ENCODE assay signal across 1 cellular context in the genomic region with DNA sequence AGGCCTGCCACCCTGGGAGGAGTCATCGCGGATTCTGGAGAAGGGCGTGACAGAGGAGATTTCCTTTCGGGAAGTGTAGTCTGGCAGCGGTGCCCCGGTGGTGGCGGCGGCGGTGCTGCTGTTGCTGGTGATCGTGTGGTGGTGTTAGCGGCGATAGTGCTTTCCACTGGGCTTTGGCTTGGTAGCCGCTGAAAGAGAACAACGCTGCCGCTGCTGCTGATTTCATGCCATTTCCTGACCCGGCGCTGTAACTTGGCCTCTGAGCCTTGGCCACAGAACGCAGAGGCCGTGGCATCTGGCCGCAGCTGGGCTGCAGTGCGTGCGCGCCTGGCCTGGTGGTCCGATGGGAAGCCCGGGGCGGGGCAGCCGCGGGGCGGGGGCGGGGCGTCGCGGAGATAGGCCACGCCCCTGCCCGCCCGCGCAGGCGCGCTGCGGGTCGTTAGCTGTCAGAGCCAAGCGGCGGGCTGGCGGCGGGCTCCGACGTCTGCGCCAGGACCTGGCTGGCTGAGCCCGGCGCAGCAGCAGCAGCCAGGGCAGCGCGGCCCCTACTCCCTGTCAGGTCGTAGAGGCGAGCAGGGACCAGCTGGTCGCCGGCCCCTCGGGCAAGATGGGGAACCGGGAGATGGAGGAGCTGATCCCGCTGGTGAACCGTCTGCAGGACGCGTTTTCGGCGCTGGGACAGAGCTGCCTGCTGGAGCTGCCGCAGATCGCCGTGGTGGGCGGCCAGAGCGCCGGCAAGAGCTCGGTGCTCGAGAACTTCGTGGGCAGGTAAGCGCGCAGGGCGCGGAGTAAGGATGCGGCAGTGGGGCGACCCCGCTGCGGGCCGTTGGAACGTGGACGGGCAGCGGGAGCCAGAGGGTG.
TF ChIP-seq lines count a peak whose summit lies in the region.

DNM3 (plus strand) TSS at position 449 of the 861 bp plus-strand sequence; CDS start at position 608, 159 bp downstream.

TF ChIP-seq in K562, 482 proteins besides CTCF, POLR2A, EP300 and RAD21 (continued from another document and continues in another):
- TF ChIP-seq HDAC2 (IDR thresholded peaks at IDR 0.05) (0 out of 2 replicates have a peak, but pooled peaks have one; percentile 28), ZNF124 (CRISPR knock-in tag; IDR thresholded peaks at IDR 0.05) (peak; percentile 63; the same call in 1 of the 2 replicates), GATAD2A (IDR thresholded peaks at IDR 0.05) (0 out of 2 replicates have a peak, but pooled peaks have one; percentile 19), ZBTB40 (IDR thresholded peaks at IDR 0.05) (0 out of 2 replicates have a peak, but pooled peaks have one; percentile 24), ZBTB40 (CRISPR knock-in tag; IDR thresholded peaks at IDR 0.05) (no peak), MLX (CRISPR knock-in tag; conservative IDR thresholded peaks at IDR 0.05) (no peak), SAP30 (IDR thresholded peaks at IDR 0.05; ENCODE audit: borderline replicate concordance, insufficient read depth, low read depth, low read length, poor library complexity, severe bottlenecking) (peak; percentile 27), TFAP4 (CRISPR knock-in tag; IDR thresholded peaks at IDR 0.05; ENCODE audit: borderline replicate concordance) (peak; percentile 56), MYBL2 (IDR thresholded peaks at IDR 0.05; ENCODE audit: low read depth) (no peak), MYBL2 (CRISPR knock-in tag; IDR thresholded peaks at IDR 0.05; ENCODE audit: borderline replicate concordance) (no peak), TEAD2 (tag; IDR thresholded peaks at IDR 0.05) (no peak), TEAD1 (CRISPR knock-in tag; IDR thresholded peaks at IDR 0.05) (0 out of 4 replicates have a peak, but pooled peaks of 1 of the 2 experiments have one; percentile 35), E2F6 (IDR thresholded peaks at IDR 0.05; ENCODE audit: borderline replicate concordance in 1 of 2, extremely low read depth in 1 of 2, insufficient read depth in 1 of 2, insufficient read length in 1 of 2, low read depth in 1 of 2, low read length in 1 of 2, poor library complexity in 1 of 2, severe bottlenecking in 1 of 2) (peak in 1 of 2 experiments; percentile 78), CTBP1 (IDR thresholded peaks at IDR 0.05; ENCODE audit: borderline replicate concordance) (0 out of 2 replicates have a peak, but pooled peaks have one; percentile 16), ATF1 (CRISPR knock-in tag; IDR thresholded peaks at IDR 0.05) (no peak), ATF1 (tag; IDR thresholded peaks at IDR 0.05) (no peak; the same call in 1 of the 2 replicates), PHF8 (IDR thresholded peaks at IDR 0.05; ENCODE audit: borderline replicate concordance, low read length) (peak; percentile 40; the same call in 1 of the 2 replicates), RB1 (IDR thresholded peaks at IDR 0.05; ENCODE audit: low read depth) (peak; percentile 78; the same call in 1 of the 2 replicates), SAFB (IDR thresholded peaks at IDR 0.05; ENCODE audit: borderline replicate concordance, low read depth, low read length) (no peak), MAZ (CRISPR knock-in tag; conservative IDR thresholded peaks at IDR 0.05 in 1 of 2, IDR thresholded peaks at IDR 0.05 in 1 of 2) (peak in 1 of 2 experiments; percentile 38; a peak in 1 of 4 replicates), ZBTB9 (CRISPR knock-in tag; IDR thresholded peaks at IDR 0.05) (peak; percentile 26; the same call in 1 of the 2 replicates), ZEB2 (IDR thresholded peaks at IDR 0.05) (no peak), NRF1 (conservative IDR thresholded peaks at IDR 0.05 in 1 of 2, IDR thresholded peaks at IDR 0.05 in 1 of 2) (peak; percentile 93), CREM (IDR thresholded peaks at IDR 0.05; ENCODE audit: low read depth) (0 out of 2 replicates have a peak, but pooled peaks have one; percentile 2), NFIC (IDR thresholded peaks at IDR 0.05) (peak; percentile 86), ETV5 (CRISPR knock-in tag; IDR thresholded peaks at IDR 0.05; ENCODE audit: low read depth) (peak; percentile 32; the same call in 1 of the 2 replicates), VEZF1 (CRISPR knock-in tag; IDR thresholded peaks at IDR 0.05) (peak; percentile 39; the same call in 1 of the 2 replicates), FIP1L1 (IDR thresholded peaks at IDR 0.05; ENCODE audit: low read depth, low read length, poor library complexity, severe bottlenecking) (peak; percentile 69), ZNF398 (CRISPR knock-in tag; IDR thresholded peaks at IDR 0.05) (no peak), FOXM1 (IDR thresholded peaks at IDR 0.05; ENCODE audit: low read depth) (no peak), FOXM1 (CRISPR knock-in tag; IDR thresholded peaks at IDR 0.05; ENCODE audit: low read depth) (0 out of 2 replicates have a peak, but pooled peaks have one; percentile 65), E2F3 (CRISPR knock-in tag; IDR thresholded peaks at IDR 0.05) (no peak), ZNF431 (CRISPR knock-in tag; IDR thresholded peaks at IDR 0.05) (peak; percentile 87)
- TF ChIP-seq, protein P1, sequence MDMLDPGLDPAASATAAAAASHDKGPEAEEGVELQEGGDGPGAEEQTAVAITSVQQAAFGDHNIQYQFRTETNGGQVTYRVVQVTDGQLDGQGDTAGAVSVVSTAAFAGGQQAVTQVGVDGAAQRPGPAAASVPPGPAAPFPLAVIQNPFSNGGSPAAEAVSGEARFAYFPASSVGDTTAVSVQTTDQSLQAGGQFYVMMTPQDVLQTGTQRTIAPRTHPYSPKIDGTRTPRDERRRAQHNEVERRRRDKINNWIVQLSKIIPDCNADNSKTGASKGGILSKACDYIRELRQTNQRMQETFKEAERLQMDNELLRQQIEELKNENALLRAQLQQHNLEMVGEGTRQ (CRISPR knock-in tag; IDR thresholded peaks at IDR 0.05), result 0 out of 2 replicates have a peak, but pooled peaks have one; percentile 5
- TF ChIP-seq, protein P2, sequence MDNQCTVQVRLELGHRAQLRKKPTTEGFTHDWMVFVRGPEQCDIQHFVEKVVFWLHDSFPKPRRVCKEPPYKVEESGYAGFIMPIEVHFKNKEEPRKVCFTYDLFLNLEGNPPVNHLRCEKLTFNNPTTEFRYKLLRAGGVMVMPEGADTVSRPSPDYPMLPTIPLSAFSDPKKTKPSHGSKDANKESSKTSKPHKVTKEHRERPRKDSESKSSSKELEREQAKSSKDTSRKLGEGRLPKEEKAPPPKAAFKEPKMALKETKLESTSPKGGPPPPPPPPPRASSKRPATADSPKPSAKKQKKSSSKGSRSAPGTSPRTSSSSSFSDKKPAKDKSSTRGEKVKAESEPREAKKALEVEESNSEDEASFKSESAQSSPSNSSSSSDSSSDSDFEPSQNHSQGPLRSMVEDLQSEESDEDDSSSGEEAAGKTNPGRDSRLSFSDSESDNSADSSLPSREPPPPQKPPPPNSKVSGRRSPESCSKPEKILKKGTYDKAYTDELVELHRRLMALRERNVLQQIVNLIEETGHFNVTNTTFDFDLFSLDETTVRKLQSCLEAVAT (IDR thresholded peaks at IDR 0.05), result no peak
